12 cellular contexts compared by ENCODE assay signal in the genomic region with DNA sequence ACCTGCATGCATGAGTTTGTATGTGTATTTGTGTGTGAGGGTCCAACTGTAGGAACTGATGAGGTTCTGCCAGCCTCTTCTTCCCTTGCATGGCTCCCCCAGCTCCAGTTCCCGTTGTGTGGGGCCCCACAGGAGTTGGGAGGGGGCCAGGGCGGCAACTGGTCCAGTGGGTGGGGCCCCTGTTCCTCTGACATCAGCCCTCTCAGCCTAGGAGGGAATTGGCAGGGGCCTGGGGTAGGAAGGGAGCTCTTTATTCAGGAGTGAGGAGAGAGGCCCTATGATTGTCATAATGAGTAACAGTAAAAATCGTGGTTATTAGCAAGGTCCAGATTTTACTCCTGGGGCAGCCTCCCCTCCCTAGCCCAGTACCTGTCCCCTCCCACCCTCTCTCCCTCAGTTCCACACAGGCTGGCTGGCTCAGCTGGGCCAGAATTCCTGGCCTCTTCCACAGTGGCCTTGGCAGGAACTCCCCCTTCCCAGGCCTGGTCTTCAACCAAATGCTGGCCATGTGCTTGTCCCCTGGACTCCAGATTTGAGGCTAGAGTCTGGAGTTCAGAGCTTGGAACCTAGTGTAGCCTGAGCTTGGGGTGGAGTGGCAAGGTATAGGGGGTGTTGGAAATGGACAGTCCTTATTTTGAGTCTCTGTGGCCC. TPM values are rescaled to one million over a fixed set of nuclear protein-coding genes. Genes with fewer than 3 reads are reported as not detected.
DNase-seq lines count a peak whose midpoint lies in the region; ATAC-seq and TF ChIP-seq lines count a peak whose summit lies in the region.
"Had no signal": no experiment of that assay in that cellular context is flagged by ENCODE, and none has a peak within 500 bp of the region (broad histone marks: within the 10 kb centered on the region; RNA-seq: fewer than 3 reads in every experiment).

No MANE protein-coding gene starts in this region.

- POLR2A ChIA-PET in activated CD8-positive, alpha-beta T cell treated with anti-CD3 and anti-CD28 coated beads for 36 hours (lab: Charles Lee), result interaction anchor here (0.8 to 11.5 kb wide), 8 partner anchors 8 to 90 kb away, joined by 3 to 101 read pairs (median 4); a partner anchor contains a TSS

- no peak overlapping the region for H3K4me3 ChIP-seq in left ventricle myocardium inferior
- no peak overlapping the region for H3K4me3 ChIP-seq in skin epidermis

- peaks cover 33% of the 10 kb centered on the region for H3K36me3 Mint-ChIP-seq in activated CD8-positive, alpha-beta T cell treated with anti-CD3 and anti-CD28 coated beads for 36 hours (ENCODE audit: low read depth)

- H3K27ac ChIP-seq in left ventricle myocardium inferior (replicated peaks) (peak overlapping the region; percentile 90), skin epidermis (peak overlapping the region in 19 of 21 experiments; percentile 79 to 99 (median 95))
- H3K27ac ChIP-seq: 22Rv1 had no signal

- H3K4me1 Mint-ChIP-seq in activated CD8-positive, alpha-beta T cell treated with anti-CD3 and anti-CD28 coated beads for 36 hours (ENCODE audit: low read depth), result peaks cover 87% of the 10 kb centered on the region

- no peak for TF ChIP-seq CTCF in activated CD8-positive, alpha-beta T cell treated with anti-CD3 and anti-CD28 coated beads for 36 hours (IDR thresholded peaks at IDR 0.05)
- no peak for TF ChIP-seq CTCF in left ventricle myocardium inferior (IDR thresholded peaks at IDR 0.05; ENCODE audit: borderline replicate concordance)

- ATAC-seq in activated CD8-positive, alpha-beta T cell treated with anti-CD3 and anti-CD28 coated beads for 36 hours, result no peak
- ATAC-seq in GM21528 (IDR thresholded peaks at IDR 0.05; ENCODE audit: low FRiP score, unreplicated experiment), result no peak

- H3K27me3 ChIP-seq in left ventricle myocardium inferior (ENCODE audit: low read depth), result no peaks in the 10 kb centered on the region

- CTCF ChIA-PET in activated CD8-positive, alpha-beta T cell treated with anti-CD3 and anti-CD28 coated beads for 36 hours (lab: Charles Lee), result interaction anchor here (1.5 to 42.0 kb wide), 4 partner anchors 9 to 88 kb away, joined by 3 to 780 read pairs (median 18); no protein-coding TSS in a partner anchor

- no peaks in the 10 kb centered on the region for H3K9me3 Mint-ChIP-seq in activated CD8-positive, alpha-beta T cell treated with anti-CD3 and anti-CD28 coated beads for 36 hours

- H3K27me3 Mint-ChIP-seq in activated CD8-positive, alpha-beta T cell treated with anti-CD3 and anti-CD28 coated beads for 36 hours, result no peaks in the 10 kb centered on the region

- intact Hi-C loops in activated CD8-positive, alpha-beta T cell treated with anti-CD3 and anti-CD28 coated beads for 36 hours (cut with micrococcal nuclease), result no loop called here
- intact Hi-C loops in left ventricle myocardium inferior (cut with micrococcal nuclease), result no loop called here

- H3K4me3 Mint-ChIP-seq in activated CD8-positive, alpha-beta T cell treated with anti-CD3 and anti-CD28 coated beads for 36 hours, result no peak overlapping the region

- H3K36me3 ChIP-seq in left ventricle myocardium inferior, result peaks cover 7% of the 10 kb centered on the region

- peak overlapping the region; percentile 80 for H3K27ac Mint-ChIP-seq in activated CD8-positive, alpha-beta T cell treated with anti-CD3 and anti-CD28 coated beads for 36 hours

- DNase-seq in DMS 273 (lab: John Stamatoyannopoulos, UW; ENCODE audit: unreplicated experiment) (peak; percentile 32), DMS 273 treated with DMSO at 0.1 percent for 48 hours (lab: John Stamatoyannopoulos, UW) (no peak), left ventricle myocardium inferior (peak; percentile 71), foreskin melanocyte (no peak), mesenteric fat pad (ENCODE audit: low spot score) (no peak)
- DNase-seq in activated CD8-positive, alpha-beta T cell treated with anti-CD3 and anti-CD28 coated beads for 36 hours, result no peak
- DNase-seq: activated CD4-positive, alpha-beta T cell treated with anti-CD3 and anti-CD28 coated beads, Interleukin-2, amount 50 U/mL, for 4 hours; Kasumi-1; stimulated activated CD4-positive, alpha-beta T cell treated with anti-CD3 and anti-CD28 coated beads, Interleukin-12 subunit alpha, Interleukin-12 subunit beta, amount 100 ng/mL, for 4 hours had no signal

- H3K4me1 ChIP-seq in left ventricle myocardium inferior, result peaks cover 100% of the 10 kb centered on the region

- H3K9me3 ChIP-seq in left ventricle myocardium inferior (replicated peaks), result no peaks in the 10 kb centered on the region

RNA-seq across cellular contexts. Expression of a gene that starts 18.9 kb away (rescaled TPM):
- total RNA-seq in activated CD8-positive, alpha-beta T cell treated with anti-CD3 and anti-CD28 coated beads for 36 hours, result 10 to 100 TPM; 34.7 to 36.2 TPM
- 17.1 TPM for total RNA-seq in left ventricle myocardium inferior
- total RNA-seq in mesenteric fat pad, result 70.3 TPM

RNA-seq across cellular contexts. Expression of a gene that starts 36.7 kb away (rescaled TPM):
- not detected for total RNA-seq in activated CD8-positive, alpha-beta T cell treated with anti-CD3 and anti-CD28 coated beads for 36 hours
- total RNA-seq in left ventricle myocardium inferior, result 0.88 TPM
- total RNA-seq in mesenteric fat pad, result 0.77 TPM

RNA-seq across cellular contexts. Expression of a gene that starts 40.2 kb away (rescaled TPM):
- total RNA-seq in activated CD8-positive, alpha-beta T cell treated with anti-CD3 and anti-CD28 coated beads for 36 hours, result 100 to 1,000 TPM; 110 to 118 TPM
- total RNA-seq in left ventricle myocardium inferior (0.55 TPM), mesenteric fat pad (2.4 TPM)

Comparison
In these comparisons a context has a peak if more than half of its experiments do, and no peak if none do; other contexts are left out.
1. DNase-seq: peak in DMS 273 (single experiment) and left ventricle myocardium inferior (single experiment); none in DMS 273 treated with DMSO at 0.1 percent for 48 hours (single experiment), activated CD8-positive, alpha-beta T cell treated with anti-CD3 and anti-CD28 coated beads for 36 hours (single experiment), foreskin melanocyte (single experiment) and mesenteric fat pad (single experiment).
2. RNA of a gene that starts 40.2 kb away (total RNA-seq): 110 to 118 TPM in activated CD8-positive, alpha-beta T cell treated with anti-CD3 and anti-CD28 coated beads for 36 hours; 2.4 TPM in mesenteric fat pad (single experiment) and 0.55 TPM in left ventricle myocardium inferior (single experiment); every median in the first group is over 10 times any median in the second.